Comparison of ENCODE assay signal across 24 cellular contexts in genomic region chr10:60222060-60222459, GRCh38.
"Had no signal": no experiment of that assay in that cellular context is flagged by ENCODE, and none has a peak within 500 bp of the region (broad histone marks: within the 10 kb centered on the region; RNA-seq: fewer than 3 reads in every experiment).

No MANE protein-coding gene starts in this region.

- DNase-seq: colonic mucosa; effector CD8-positive, alpha-beta T cell; esophagus squamous epithelium; foreskin melanocyte; kidney; mammary epithelial cell; mesendoderm; midbrain; natural killer cell; occipital lobe; ovary; sigmoid colon; small intestine; stimulated activated CD4-positive, alpha-beta T cell treated with anti-CD3 and anti-CD28 coated beads, Interleukin-15, amount 100 ng/mL, for 24 hours; stimulated activated CD4-positive, alpha-beta T cell treated with anti-CD3 and anti-CD28 coated beads, Interleukin-2, amount 100 ng/mL, for 48 hours; stimulated activated naive B cell treated with anti-CD40 and anti-IgM and Interleukin-4, amounts not matched to agents 10 μg/mL and 1 μg/mL and 100 μg/mL, for 72 hours had no signal

- H3K36me3 Mint-ChIP-seq: natural killer cell; stimulated activated naive B cell treated with anti-CD40 and anti-IgM and Interleukin-4, amounts not matched to agents 10 μg/mL and 1 μg/mL and 100 μg/mL, for 72 hours had no signal

- H3K27ac ChIP-seq: colonic mucosa, esophagus squamous epithelium, hepatocyte, ovary, sigmoid colon, thoracic aorta, tibial nerve, upper lobe of left lung had no signal

- H3K9me3 ChIP-seq: colonic mucosa, esophagus squamous epithelium, ovary, sigmoid colon, thoracic aorta, tibial nerve, upper lobe of left lung had no signal

- H3K36me3 ChIP-seq: colonic mucosa, esophagus squamous epithelium, ovary, sigmoid colon, thoracic aorta, tibial nerve, upper lobe of left lung had no signal

- H3K27me3 Mint-ChIP-seq: central memory CD8-positive, alpha-beta T cell; dendritic cell treated with granulocyte-macrophage colony-stimulating factor and Interleukin-4, amounts not matched to agents 40 ng/mL and 50 ng/mL, for 4 days; stimulated activated naive B cell treated with anti-CD40 and anti-IgM and Interleukin-4, amounts not matched to agents 10 μg/mL and 1 μg/mL and 100 μg/mL, for 72 hours had no signal

- H3K4me1 Mint-ChIP-seq: central memory CD8-positive, alpha-beta T cell; natural killer cell had no signal

- H3K27me3 ChIP-seq: colonic mucosa, esophagus squamous epithelium, hepatocyte, ovary, sigmoid colon, tibial nerve, upper lobe of left lung had no signal

- H3K27ac Mint-ChIP-seq: dendritic cell treated with granulocyte-macrophage colony-stimulating factor and Interleukin-4, amounts not matched to agents 40 ng/mL and 50 ng/mL, for 4 days; natural killer cell; stimulated activated naive B cell treated with anti-CD40 and anti-IgM and Interleukin-4, amounts not matched to agents 10 μg/mL and 1 μg/mL and 100 μg/mL, for 72 hours; stimulated activated naive CD8-positive, alpha-beta T cell treated with anti-CD3 and anti-CD28 coated beads, Interleukin-15, Interleukin-2, amounts not matched to agents 100 ng/mL and 50 ng/mL, for 24 hours had no signal

- H3K4me3 ChIP-seq: colonic mucosa, esophagus squamous epithelium, hepatocyte, ovary, sigmoid colon, thoracic aorta, tibial nerve, upper lobe of left lung had no signal

- H3K9me3 Mint-ChIP-seq: central memory CD8-positive, alpha-beta T cell; dendritic cell treated with granulocyte-macrophage colony-stimulating factor and Interleukin-4, amounts not matched to agents 40 ng/mL and 50 ng/mL, for 4 days; natural killer cell; stimulated activated naive CD8-positive, alpha-beta T cell treated with anti-CD3 and anti-CD28 coated beads, Interleukin-15, Interleukin-2, amounts not matched to agents 100 ng/mL and 50 ng/mL, for 24 hours had no signal

- ATAC-seq: left lobe of liver; natural killer cell; stimulated activated naive B cell treated with anti-CD40 and anti-IgM and Interleukin-4, amounts not matched to agents 10 μg/mL and 1 μg/mL and 100 μg/mL, for 72 hours had no signal

- H3K4me3 Mint-ChIP-seq: central memory CD8-positive, alpha-beta T cell; dendritic cell treated with granulocyte-macrophage colony-stimulating factor and Interleukin-4, amounts not matched to agents 40 ng/mL and 50 ng/mL, for 4 days; natural killer cell; stimulated activated naive B cell treated with anti-CD40 and anti-IgM and Interleukin-4, amounts not matched to agents 10 μg/mL and 1 μg/mL and 100 μg/mL, for 72 hours; stimulated activated naive CD8-positive, alpha-beta T cell treated with anti-CD3 and anti-CD28 coated beads, Interleukin-15, Interleukin-2, amounts not matched to agents 100 ng/mL and 50 ng/mL, for 24 hours had no signal

- H3K4me1 ChIP-seq: colonic mucosa, esophagus squamous epithelium, sigmoid colon had no signal
